ENCODE assay signal across 8 cellular contexts in genomic region chr6:104789770-104790190, GRCh38.
DNase-seq lines count a peak whose midpoint lies in the region; ATAC-seq, FAIRE-seq and TF ChIP-seq lines count a peak whose summit lies in the region.

No MANE protein-coding gene starts in this region.

- no peak overlapping the region for H3K27ac ChIP-seq in DOHH2 (ENCODE audit: low read depth, low read length)

- DNase-seq in RCC 7860 (ENCODE audit: low spot score): peak; percentile 16
- DNase-seq in effector memory CD8-positive, alpha-beta T cell: no peak
- DNase-seq in renal cortical epithelial cell (ENCODE audit: low read depth): peak; percentile 75
- DNase-seq in NCI-H748 (lab: John Stamatoyannopoulos, UW; ENCODE audit: unreplicated experiment): no peak
- no peak for DNase-seq in cerebellar nuclear complex (lab: John Stamatoyannopoulos, UW)

- peak overlapping the region; percentile 23; the same call in 1 of the 2 replicates for H3K4me2 ChIP-seq in DOHH2 (ENCODE audit: low read length)

- H3K4me3 Mint-ChIP-seq in effector memory CD8-positive, alpha-beta T cell: peak overlapping the region; percentile 34 to 52

- no peaks in the 10 kb centered on the region for H3K9me3 Mint-ChIP-seq in effector memory CD8-positive, alpha-beta T cell

- H3K27me3 Mint-ChIP-seq in effector memory CD8-positive, alpha-beta T cell: no peaks in the 10 kb centered on the region

- H3K27ac Mint-ChIP-seq in effector memory CD8-positive, alpha-beta T cell: peak overlapping the region in 1 of 2 donors; percentile 72

- peaks cover 6% of the 10 kb centered on the region for H3K36me3 Mint-ChIP-seq in effector memory CD8-positive, alpha-beta T cell (ENCODE audit: insufficient read depth)

- TF ChIP-seq CTCF in DOHH2 (IDR thresholded peaks at IDR 0.05; ENCODE audit: low read depth, low read length, poor library complexity, severe bottlenecking): peak; percentile 66

- no peaks in the 10 kb centered on the region for H3K36me3 ChIP-seq in DOHH2 (ENCODE audit: control insufficient read depth, low read length)

- no peaks in the 10 kb centered on the region for H3K9me3 ChIP-seq in DOHH2 (ENCODE audit: control insufficient read depth, insufficient read depth, low read length)

- peaks cover 6% of the 10 kb centered on the region for H3K4me1 ChIP-seq in DOHH2 (ENCODE audit: control insufficient read depth, low read length)

- H4K20me1 ChIP-seq in DOHH2 (ENCODE audit: control insufficient read depth, insufficient read depth, low read depth, low read length): no peaks in the 10 kb centered on the region

- peak; percentile 26 for FAIRE-seq in RCC 7860 (lab: Jason Lieb, UNC)

- H3K4me3 ChIP-seq in DOHH2 (ENCODE audit: low read length): no peak overlapping the region

- H3K79me2 ChIP-seq in DOHH2 (ENCODE audit: control insufficient read depth, low read length): no peaks in the 10 kb centered on the region

- H3K27me3 ChIP-seq in DOHH2 (ENCODE audit: control insufficient read depth, low read length): no peaks in the 10 kb centered on the region

- H3F3A ChIP-seq in DOHH2 (ENCODE audit: control insufficient read depth, insufficient read depth): no peaks in the 10 kb centered on the region

- H3K4me1 Mint-ChIP-seq in effector memory CD8-positive, alpha-beta T cell (ENCODE audit: low read depth in 2 of 2): peaks cover 13 to 14% of the 10 kb centered on the region in 2 donors

- no peaks in the 10 kb centered on the region for H3K9me2 ChIP-seq in DOHH2 (replicated peaks; ENCODE audit: control insufficient read depth, low read length)

- ATAC-seq in GM19043 (IDR thresholded peaks at IDR 0.05; ENCODE audit: low read depth, unreplicated experiment): peak; percentile 92
- ATAC-seq in HG03175 (IDR thresholded peaks at IDR 0.05; ENCODE audit: unreplicated experiment): peak; percentile 75
- peak; percentile 92 for ATAC-seq in effector memory CD8-positive, alpha-beta T cell (replicated peaks)

Comparison
In these comparisons a context has a peak if more than half of its experiments do, and no peak if none do; other contexts are left out.
1. DNase-seq: peak in RCC 7860 (single experiment) and renal cortical epithelial cell (single experiment); none in effector memory CD8-positive, alpha-beta T cell (0 of 3), NCI-H748 (single experiment) and cerebellar nuclear complex (0 of 2).
2. Peak in every context shown above with its lines, with median percentiles within 50 percentile points of each other: ATAC-seq.